1 cellular context compared by ENCODE assay signal in the genomic region with DNA sequence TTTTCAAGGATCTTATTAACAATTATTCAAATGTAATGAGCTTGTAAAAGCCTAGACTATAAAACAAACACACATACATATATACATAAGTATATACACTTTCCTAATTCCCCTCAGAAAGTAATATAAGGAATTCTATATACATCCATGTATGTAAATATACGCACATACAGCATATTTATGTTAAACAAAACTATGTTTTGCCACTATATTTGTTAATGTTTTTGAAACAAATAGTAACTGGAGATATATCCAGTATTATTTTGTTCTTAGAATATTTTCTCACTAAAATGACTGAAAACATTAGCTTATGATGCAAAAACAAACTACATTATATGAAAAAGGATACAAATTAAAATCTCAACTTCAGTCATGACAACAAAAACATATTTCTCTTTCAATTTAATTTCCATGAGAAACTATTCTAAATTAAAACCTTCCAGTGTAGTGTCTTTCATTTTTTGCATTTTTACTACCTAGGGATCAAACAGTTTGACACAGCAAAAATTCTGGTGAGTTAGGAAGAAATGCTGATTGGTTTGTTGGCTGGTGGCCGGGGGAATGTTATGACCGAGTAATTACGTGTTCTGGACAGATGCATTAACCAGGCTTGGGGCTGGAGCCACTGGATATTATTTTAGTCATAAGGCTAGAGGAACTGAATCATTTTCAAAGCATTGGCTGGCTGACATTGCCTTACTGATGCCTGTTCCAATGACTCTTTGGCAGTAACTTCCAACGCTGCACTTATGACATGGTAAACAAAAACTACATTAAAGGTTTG.
TF ChIP-seq lines count a peak whose summit lies in the region.

No MANE protein-coding gene starts in this region.

TF ChIP-seq in SK-N-SH, 30 proteins besides CTCF, POLR2A, EP300 and RAD21 (continued from another document):
- TF ChIP-seq, protein P1, sequence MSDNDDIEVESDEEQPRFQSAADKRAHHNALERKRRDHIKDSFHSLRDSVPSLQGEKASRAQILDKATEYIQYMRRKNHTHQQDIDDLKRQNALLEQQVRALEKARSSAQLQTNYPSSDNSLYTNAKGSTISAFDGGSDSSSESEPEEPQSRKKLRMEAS (IDR thresholded peaks at IDR 0.05; ENCODE audit: low read depth) = peak; percentile 72; the same call in 1 of the 2 replicates
- peak; percentile 85 for TF ChIP-seq MEF2A (IDR thresholded peaks at IDR 0.05; ENCODE audit: borderline replicate concordance, low read depth)
- TF ChIP-seq FOSL2 (IDR thresholded peaks at IDR 0.05; ENCODE audit: borderline replicate concordance, low read depth) = peak; percentile 94
- TF ChIP-seq GATA2 (CRISPR knock-in tag; IDR thresholded peaks at IDR 0.05) = peak; percentile 62
- peak; percentile 95 for TF ChIP-seq JUND (IDR thresholded peaks at IDR 0.05)
- TF ChIP-seq TCF12 (IDR thresholded peaks at IDR 0.05) = peak; percentile 100
- peak; percentile 98 for TF ChIP-seq SIN3A (IDR thresholded peaks at IDR 0.05; ENCODE audit: borderline replicate concordance, low read depth, low read length)
- TF ChIP-seq TAF1 (IDR thresholded peaks at IDR 0.05; ENCODE audit: borderline replicate concordance, low read depth, low read length) = peak; percentile 60
- TF ChIP-seq ELF1 (IDR thresholded peaks at IDR 0.05) = peak; percentile 29; the same call in 1 of the 2 replicates
- peak; percentile 98 for TF ChIP-seq TEAD4 (IDR thresholded peaks at IDR 0.05; ENCODE audit: borderline replicate concordance, insufficient read depth)
- TF ChIP-seq NFIC (IDR thresholded peaks at IDR 0.05; ENCODE audit: borderline replicate concordance) = peak; percentile 98
- TF ChIP-seq REST (IDR thresholded peaks at IDR 0.05; ENCODE audit: low read depth, low read length) = peak; percentile 71; the same call in 1 of the 2 replicates
- TF ChIP-seq SMC3 (IDR thresholded peaks at IDR 0.05; ENCODE audit: low read depth, low read length) = no peak
- TF ChIP-seq, protein P2, sequence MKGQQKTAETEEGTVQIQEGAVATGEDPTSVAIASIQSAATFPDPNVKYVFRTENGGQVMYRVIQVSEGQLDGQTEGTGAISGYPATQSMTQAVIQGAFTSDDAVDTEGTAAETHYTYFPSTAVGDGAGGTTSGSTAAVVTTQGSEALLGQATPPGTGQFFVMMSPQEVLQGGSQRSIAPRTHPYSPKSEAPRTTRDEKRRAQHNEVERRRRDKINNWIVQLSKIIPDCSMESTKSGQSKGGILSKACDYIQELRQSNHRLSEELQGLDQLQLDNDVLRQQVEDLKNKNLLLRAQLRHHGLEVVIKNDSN (IDR thresholded peaks at IDR 0.05; ENCODE audit: borderline replicate concordance, low read depth) = no peak
- no peak for TF ChIP-seq USF2 (IDR thresholded peaks at IDR 0.05; ENCODE audit: borderline replicate concordance, low read depth, low read length)
- TF ChIP-seq RXRA (IDR thresholded peaks at IDR 0.05; ENCODE audit: borderline replicate concordance, low read depth) = peak; percentile 79; the same call in 1 of the 2 replicates
- peak; percentile 71 for TF ChIP-seq FOXJ3 (CRISPR knock-in tag; IDR thresholded peaks at IDR 0.05)
- TF ChIP-seq NRF1 (IDR thresholded peaks at IDR 0.05; ENCODE audit: low read depth, low read length) = no peak
- peak; percentile 83 for TF ChIP-seq RCOR1 (IDR thresholded peaks at IDR 0.05; ENCODE audit: low read length)
- TF ChIP-seq MXI1 (IDR thresholded peaks at IDR 0.05; ENCODE audit: low read depth, low read length) = peak; percentile 72
- TF ChIP-seq RFX5 (IDR thresholded peaks at IDR 0.05; ENCODE audit: low read length) = no peak
- TF ChIP-seq, protein P3, sequence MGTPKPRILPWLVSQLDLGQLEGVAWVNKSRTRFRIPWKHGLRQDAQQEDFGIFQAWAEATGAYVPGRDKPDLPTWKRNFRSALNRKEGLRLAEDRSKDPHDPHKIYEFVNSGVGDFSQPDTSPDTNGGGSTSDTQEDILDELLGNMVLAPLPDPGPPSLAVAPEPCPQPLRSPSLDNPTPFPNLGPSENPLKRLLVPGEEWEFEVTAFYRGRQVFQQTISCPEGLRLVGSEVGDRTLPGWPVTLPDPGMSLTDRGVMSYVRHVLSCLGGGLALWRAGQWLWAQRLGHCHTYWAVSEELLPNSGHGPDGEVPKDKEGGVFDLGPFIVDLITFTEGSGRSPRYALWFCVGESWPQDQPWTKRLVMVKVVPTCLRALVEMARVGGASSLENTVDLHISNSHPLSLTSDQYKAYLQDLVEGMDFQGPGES (IDR thresholded peaks at IDR 0.05; ENCODE audit: low read depth, low read length) = no peak
- TF ChIP-seq, protein P4, sequence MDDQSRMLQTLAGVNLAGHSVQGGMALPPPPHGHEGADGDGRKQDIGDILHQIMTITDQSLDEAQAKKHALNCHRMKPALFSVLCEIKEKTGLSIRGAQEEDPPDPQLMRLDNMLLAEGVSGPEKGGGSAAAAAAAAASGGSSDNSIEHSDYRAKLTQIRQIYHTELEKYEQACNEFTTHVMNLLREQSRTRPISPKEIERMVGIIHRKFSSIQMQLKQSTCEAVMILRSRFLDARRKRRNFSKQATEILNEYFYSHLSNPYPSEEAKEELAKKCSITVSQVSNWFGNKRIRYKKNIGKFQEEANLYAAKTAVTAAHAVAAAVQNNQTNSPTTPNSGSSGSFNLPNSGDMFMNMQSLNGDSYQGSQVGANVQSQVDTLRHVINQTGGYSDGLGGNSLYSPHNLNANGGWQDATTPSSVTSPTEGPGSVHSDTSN (IDR thresholded peaks at IDR 0.05) = peak; percentile 97
- TF ChIP-seq FOXM1 (IDR thresholded peaks at IDR 0.05; ENCODE audit: low read depth) = peak; percentile 97
- no peak for TF ChIP-seq YY1 (IDR thresholded peaks at IDR 0.05; ENCODE audit: low read depth)
- peak; percentile 94 for TF ChIP-seq POLR2AphosphoS5 (IDR thresholded peaks at IDR 0.05; ENCODE audit: low read depth, low read length)
- no peak for TF ChIP-seq EZH2phosphoT487 (IDR thresholded peaks at IDR 0.05; ENCODE audit: borderline replicate concordance, low read depth)
TF ChIP-seq in SK-N-SH: peak in this region for 21.
